Comparison of ENCODE assay signal across 1 cellular context in the genomic region with DNA sequence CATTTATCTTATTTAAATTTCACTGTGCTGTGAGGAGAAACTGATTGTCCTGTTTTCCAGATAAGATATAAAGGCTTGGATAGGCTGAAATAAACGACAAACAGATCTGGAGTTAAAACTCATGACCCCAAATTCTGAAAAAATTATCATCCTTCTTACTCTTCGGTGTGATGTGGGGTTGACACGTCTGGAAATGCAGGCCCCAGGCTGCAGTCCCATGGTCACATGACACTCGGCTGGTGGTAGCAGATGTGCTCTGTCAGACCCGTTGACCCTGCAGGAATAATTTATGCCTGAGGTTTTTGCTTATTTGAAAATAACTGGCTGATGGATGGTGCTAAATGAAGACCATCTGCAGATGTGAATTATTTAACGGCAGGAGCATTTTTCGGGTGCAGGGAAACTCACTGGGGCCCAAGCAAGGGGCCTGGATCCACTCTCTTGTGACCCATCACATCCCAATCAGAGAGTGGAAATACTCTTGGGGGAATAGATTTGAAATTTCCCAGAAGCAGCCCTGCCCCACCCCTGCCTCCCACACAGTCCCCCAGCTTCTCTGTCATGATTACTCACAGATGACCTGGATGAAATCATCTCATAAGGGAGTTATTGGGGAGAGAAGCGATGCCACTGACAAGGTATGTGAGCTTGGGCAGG.
TF ChIP-seq lines count a peak whose summit lies in the region.

No MANE protein-coding gene starts in this region.

TF ChIP-seq in K562, 482 proteins besides CTCF, POLR2A, EP300 and RAD21 (continued from another document):
- TF ChIP-seq, protein P1, sequence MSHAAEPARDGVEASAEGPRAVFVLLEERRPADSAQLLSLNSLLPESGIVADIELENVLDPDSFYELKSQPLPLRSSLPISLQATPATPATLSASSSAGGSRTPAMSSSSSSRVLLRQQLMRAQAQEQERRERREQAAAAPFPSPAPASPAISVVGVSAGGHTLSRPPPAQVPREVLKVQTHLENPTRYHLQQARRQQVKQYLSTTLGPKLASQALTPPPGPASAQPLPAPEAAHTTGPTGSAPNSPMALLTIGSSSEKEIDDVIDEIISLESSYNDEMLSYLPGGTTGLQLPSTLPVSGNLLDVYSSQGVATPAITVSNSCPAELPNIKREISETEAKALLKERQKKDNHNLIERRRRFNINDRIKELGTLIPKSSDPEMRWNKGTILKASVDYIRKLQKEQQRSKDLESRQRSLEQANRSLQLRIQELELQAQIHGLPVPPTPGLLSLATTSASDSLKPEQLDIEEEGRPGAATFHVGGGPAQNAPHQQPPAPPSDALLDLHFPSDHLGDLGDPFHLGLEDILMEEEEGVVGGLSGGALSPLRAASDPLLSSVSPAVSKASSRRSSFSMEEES (CRISPR knock-in tag; IDR thresholded peaks at IDR 0.05) = peak; percentile 62
- TF ChIP-seq ZFP36 (IDR thresholded peaks at IDR 0.05; ENCODE audit: low read depth, low read length, partially characterized antibody) = no peak
- TF ChIP-seq GTF2E2 (tag; IDR thresholded peaks at IDR 0.05) = no peak
- no peak for TF ChIP-seq CBX2 (IDR thresholded peaks at IDR 0.05; ENCODE audit: insufficient read depth, low read length, poor library complexity, severe bottlenecking)
- peak; percentile 20; the same call in 1 of the 2 replicates for TF ChIP-seq EGR1 (conservative IDR thresholded peaks at IDR 0.05)
